ENCODE assay signal across 9 cellular contexts in the genomic region with DNA sequence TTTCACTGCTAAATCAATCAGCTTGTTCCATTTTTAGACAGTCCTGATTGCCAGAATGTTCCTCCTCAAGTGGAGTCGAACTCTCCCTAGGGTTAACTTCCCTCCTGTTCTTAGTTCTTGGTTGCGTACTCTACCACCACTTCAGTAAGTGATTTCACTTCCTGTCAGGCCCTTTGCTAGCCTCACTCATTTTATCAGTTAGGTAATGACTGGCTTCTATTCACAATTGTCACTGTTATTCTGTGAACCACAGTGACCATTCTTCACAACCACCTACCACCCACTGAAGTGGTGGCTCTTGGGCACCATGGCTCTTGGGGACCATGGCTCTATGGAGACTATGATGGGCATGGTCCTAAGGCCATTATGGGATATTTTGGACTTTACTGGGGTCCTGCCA.
DNase-seq lines count a peak whose midpoint lies in the region; ATAC-seq, FAIRE-seq and TF ChIP-seq lines count a peak whose summit lies in the region.
"Had no signal": no experiment of that assay in that cellular context is flagged by ENCODE, and none has a peak within 500 bp of the region (broad histone marks: within the 10 kb centered on the region; RNA-seq: fewer than 3 reads in every experiment).

No MANE protein-coding gene starts in this region.

- no peak for TF ChIP-seq CTCF in GM20000 (IDR thresholded peaks at IDR 0.05; ENCODE audit: extremely low read depth, missing control alignments)

- intact Hi-C loops in left ventricle myocardium superior (cut with micrococcal nuclease): no loop called here

- DNase-seq in GM18507 (ENCODE audit: extremely low spot score, insufficient read length, low read depth) (no peak), GM20000 (ENCODE audit: low spot score) (peak; percentile 38), left ventricle myocardium superior (no peak), midbrain (lab: John Stamatoyannopoulos, UW) (no peak), SW 1271 (lab: John Stamatoyannopoulos, UW) (no peak), H4 (ENCODE audit: low spot score) (no peak), ureter (ENCODE audit: low spot score) (no peak)

- ATAC-seq in HG03378 (IDR thresholded peaks at IDR 0.05; ENCODE audit: unreplicated experiment) (peak; percentile 67), left ventricle myocardium superior (peak; percentile 37)

- FAIRE-seq in GM18507 (lab: Jason Lieb, UNC): peak; percentile 86
- FAIRE-seq: keratinocyte had no signal
